In the genomic region with DNA sequence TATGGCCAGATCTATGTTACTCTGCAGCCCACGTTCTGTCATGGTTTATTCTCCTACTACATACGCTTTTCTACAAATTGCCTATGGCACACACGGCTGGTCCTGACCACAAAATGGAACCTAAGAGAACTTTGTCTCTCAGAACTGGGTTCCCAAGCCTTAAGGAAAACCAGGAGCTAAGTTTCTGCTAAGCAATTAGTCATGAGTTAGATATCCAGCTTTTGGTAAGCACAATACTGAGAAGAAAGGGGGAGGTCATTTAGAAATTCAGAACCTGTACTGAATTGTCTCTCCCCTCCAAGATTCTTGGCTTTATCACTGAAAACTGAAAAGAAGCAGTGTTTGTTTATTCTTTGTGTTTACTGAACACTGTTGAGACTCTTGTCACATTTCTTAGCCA, we compare ENCODE assay signal across 21 cellular contexts.
"Had no signal": no experiment of that assay in that cellular context is flagged by ENCODE, and none has a peak within 500 bp of the region (broad histone marks: within the 10 kb centered on the region; RNA-seq: fewer than 3 reads in every experiment).

No MANE protein-coding gene starts in this region.

- H3K27ac ChIP-seq: ascending aorta, hepatocyte, left ventricle myocardium inferior, pancreas, sigmoid colon, thoracic aorta had no signal

- H3K9me3 Mint-ChIP-seq: activated naive CD4-positive, alpha-beta T cell treated with anti-CD3 and anti-CD28 coated beads for 36 hours; activated naive CD8-positive, alpha-beta T cell treated with anti-CD3 and anti-CD28 coated beads, Interleukin-2, amount 50 U/mL, for 24 hours; activated T-helper 1 cell treated with anti-CD3 and anti-CD28 coated beads, Interleukin-12 subunit alpha, Interleukin-12 subunit beta, Interleukin-2, Interleukin-4 antibody, amounts not matched to agents 30 ng/mL and 10 ng/mL and 1 ng/mL, durations not matched to agents 14 hours and 24 hours and 36 hours; central memory CD8-positive, alpha-beta T cell; dendritic cell treated with granulocyte-macrophage colony-stimulating factor and Interleukin-4, amounts not matched to agents 40 ng/mL and 50 ng/mL, for 4 days; memory B cell; naive thymus-derived CD8-positive, alpha-beta T cell; stimulated activated effector memory CD8-positive, alpha-beta T cell treated with anti-CD3 and anti-CD28 coated beads, Interleukin-12 subunit alpha, Interleukin-12 subunit beta, amount 100 ng/mL, for 72 hours had no signal

- H3K4me1 Mint-ChIP-seq: activated naive CD8-positive, alpha-beta T cell treated with anti-CD3 and anti-CD28 coated beads, Interleukin-2, amount 50 U/mL, for 24 hours; central memory CD8-positive, alpha-beta T cell; naive thymus-derived CD8-positive, alpha-beta T cell; stimulated activated effector memory CD8-positive, alpha-beta T cell treated with anti-CD3 and anti-CD28 coated beads, Interleukin-12 subunit alpha, Interleukin-12 subunit beta, amount 100 ng/mL, for 72 hours had no signal

- H2AFZ ChIP-seq: hepatocyte had no signal

- H3K27me3 Mint-ChIP-seq: activated naive CD8-positive, alpha-beta T cell treated with anti-CD3 and anti-CD28 coated beads, Interleukin-2, amount 50 U/mL, for 24 hours; dendritic cell treated with granulocyte-macrophage colony-stimulating factor and Interleukin-4, amounts not matched to agents 40 ng/mL and 50 ng/mL, for 4 days had no signal

- H3K27ac Mint-ChIP-seq: activated naive CD4-positive, alpha-beta T cell treated with anti-CD3 and anti-CD28 coated beads for 36 hours; activated naive CD8-positive, alpha-beta T cell treated with anti-CD3 and anti-CD28 coated beads, Interleukin-2, amount 50 U/mL, for 24 hours; activated T-helper 1 cell treated with anti-CD3 and anti-CD28 coated beads, Interleukin-12 subunit alpha, Interleukin-12 subunit beta, Interleukin-2, Interleukin-4 antibody, amounts not matched to agents 30 ng/mL and 10 ng/mL and 1 ng/mL, durations not matched to agents 14 hours and 24 hours and 36 hours; dendritic cell treated with granulocyte-macrophage colony-stimulating factor and Interleukin-4, amounts not matched to agents 40 ng/mL and 50 ng/mL, for 4 days; memory B cell; naive thymus-derived CD8-positive, alpha-beta T cell; stimulated activated effector memory CD8-positive, alpha-beta T cell treated with anti-CD3 and anti-CD28 coated beads, Interleukin-12 subunit alpha, Interleukin-12 subunit beta, amount 100 ng/mL, for 72 hours had no signal

- DNase-seq: activated CD4-positive, CD25-positive, alpha-beta regulatory T cell treated with anti-CD3 and anti-CD28 coated beads, Interleukin-2, amount 50 U/mL, for 72 hours; activated naive CD4-positive, alpha-beta T cell treated with anti-CD3 and anti-CD28 coated beads for 36 hours; activated naive CD8-positive, alpha-beta T cell treated with anti-CD3 and anti-CD28 coated beads, Interleukin-2, amount 50 U/mL, for 24 hours; effector memory CD4-positive, alpha-beta T cell; kidney; left ventricle myocardium inferior; naive thymus-derived CD8-positive, alpha-beta T cell; pancreas; sigmoid colon; stimulated activated CD4-positive, alpha-beta T cell treated with anti-CD3 and anti-CD28 coated beads, Interleukin-12 subunit alpha, Interleukin-12 subunit beta, amount 100 ng/mL, for 4 hours; stimulated activated CD4-positive, alpha-beta T cell treated with anti-CD3 and anti-CD28 coated beads, Interleukin-2, amount 100 ng/mL, for 24 hours; T-helper 1 cell; T1000 had no signal

- H3K36me3 Mint-ChIP-seq: memory B cell; naive thymus-derived CD8-positive, alpha-beta T cell; stimulated activated effector memory CD8-positive, alpha-beta T cell treated with anti-CD3 and anti-CD28 coated beads, Interleukin-12 subunit alpha, Interleukin-12 subunit beta, amount 100 ng/mL, for 72 hours had no signal

- H3K4me1 ChIP-seq: ascending aorta, pancreas, sigmoid colon had no signal

- H3K4me2 ChIP-seq: hepatocyte had no signal

- H3K36me3 ChIP-seq: ascending aorta, left ventricle myocardium inferior, pancreas, sigmoid colon, thoracic aorta had no signal

- H3K4me3 ChIP-seq: ascending aorta, hepatocyte, left ventricle myocardium inferior, pancreas, sigmoid colon, thoracic aorta had no signal

- H3K27me3 ChIP-seq: ascending aorta, hepatocyte, pancreas, sigmoid colon had no signal

- ATAC-seq: activated naive CD8-positive, alpha-beta T cell treated with anti-CD3 and anti-CD28 coated beads, Interleukin-2, amount 50 U/mL, for 24 hours; naive thymus-derived CD8-positive, alpha-beta T cell; pancreas; stimulated activated effector memory CD8-positive, alpha-beta T cell treated with anti-CD3 and anti-CD28 coated beads, Interleukin-12 subunit alpha, Interleukin-12 subunit beta, amount 100 ng/mL, for 72 hours had no signal

- H3K79me2 ChIP-seq: hepatocyte had no signal

- H3K4me3 Mint-ChIP-seq: activated naive CD4-positive, alpha-beta T cell treated with anti-CD3 and anti-CD28 coated beads for 36 hours; activated naive CD8-positive, alpha-beta T cell treated with anti-CD3 and anti-CD28 coated beads, Interleukin-2, amount 50 U/mL, for 24 hours; activated T-helper 1 cell treated with anti-CD3 and anti-CD28 coated beads, Interleukin-12 subunit alpha, Interleukin-12 subunit beta, Interleukin-2, Interleukin-4 antibody, amounts not matched to agents 30 ng/mL and 10 ng/mL and 1 ng/mL, durations not matched to agents 14 hours and 24 hours and 36 hours; central memory CD8-positive, alpha-beta T cell; dendritic cell treated with granulocyte-macrophage colony-stimulating factor and Interleukin-4, amounts not matched to agents 40 ng/mL and 50 ng/mL, for 4 days; memory B cell; naive thymus-derived CD8-positive, alpha-beta T cell; stimulated activated effector memory CD8-positive, alpha-beta T cell treated with anti-CD3 and anti-CD28 coated beads, Interleukin-12 subunit alpha, Interleukin-12 subunit beta, amount 100 ng/mL, for 72 hours had no signal
